Comparison of ENCODE assay signal across 1 cellular context in genomic region chr1:87968259-87968955, GRCh38.
TF ChIP-seq lines count a peak whose summit lies in the region.

No MANE protein-coding gene starts in this region.

TF ChIP-seq in GM23338, 12 proteins besides CTCF, POLR2A, EP300 and RAD21:
- TF ChIP-seq, protein P1, sequence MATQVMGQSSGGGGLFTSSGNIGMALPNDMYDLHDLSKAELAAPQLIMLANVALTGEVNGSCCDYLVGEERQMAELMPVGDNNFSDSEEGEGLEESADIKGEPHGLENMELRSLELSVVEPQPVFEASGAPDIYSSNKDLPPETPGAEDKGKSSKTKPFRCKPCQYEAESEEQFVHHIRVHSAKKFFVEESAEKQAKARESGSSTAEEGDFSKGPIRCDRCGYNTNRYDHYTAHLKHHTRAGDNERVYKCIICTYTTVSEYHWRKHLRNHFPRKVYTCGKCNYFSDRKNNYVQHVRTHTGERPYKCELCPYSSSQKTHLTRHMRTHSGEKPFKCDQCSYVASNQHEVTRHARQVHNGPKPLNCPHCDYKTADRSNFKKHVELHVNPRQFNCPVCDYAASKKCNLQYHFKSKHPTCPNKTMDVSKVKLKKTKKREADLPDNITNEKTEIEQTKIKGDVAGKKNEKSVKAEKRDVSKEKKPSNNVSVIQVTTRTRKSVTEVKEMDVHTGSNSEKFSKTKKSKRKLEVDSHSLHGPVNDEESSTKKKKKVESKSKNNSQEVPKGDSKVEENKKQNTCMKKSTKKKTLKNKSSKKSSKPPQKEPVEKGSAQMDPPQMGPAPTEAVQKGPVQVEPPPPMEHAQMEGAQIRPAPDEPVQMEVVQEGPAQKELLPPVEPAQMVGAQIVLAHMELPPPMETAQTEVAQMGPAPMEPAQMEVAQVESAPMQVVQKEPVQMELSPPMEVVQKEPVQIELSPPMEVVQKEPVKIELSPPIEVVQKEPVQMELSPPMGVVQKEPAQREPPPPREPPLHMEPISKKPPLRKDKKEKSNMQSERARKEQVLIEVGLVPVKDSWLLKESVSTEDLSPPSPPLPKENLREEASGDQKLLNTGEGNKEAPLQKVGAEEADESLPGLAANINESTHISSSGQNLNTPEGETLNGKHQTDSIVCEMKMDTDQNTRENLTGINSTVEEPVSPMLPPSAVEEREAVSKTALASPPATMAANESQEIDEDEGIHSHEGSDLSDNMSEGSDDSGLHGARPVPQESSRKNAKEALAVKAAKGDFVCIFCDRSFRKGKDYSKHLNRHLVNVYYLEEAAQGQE (IDR thresholded peaks at IDR 0.05; ENCODE audit: unreplicated experiment), result no peak
- peak; percentile 36; the same call in 1 of the 2 replicates for TF ChIP-seq ZNF462 (CRISPR knock-in tag; IDR thresholded peaks at IDR 0.05)
